ENCODE assay signal across 27 cellular contexts in genomic region chr3:70851066-70851465, GRCh38.
DNase-seq lines count a peak whose midpoint lies in the region; ATAC-seq and TF ChIP-seq lines count a peak whose summit lies in the region.
"Had no signal": no experiment of that assay in that cellular context is flagged by ENCODE, and none has a peak within 500 bp of the region (broad histone marks: within the 10 kb centered on the region; RNA-seq: fewer than 3 reads in every experiment).

No MANE protein-coding gene starts in this region.

- no peak for ATAC-seq in HG03469 (IDR thresholded peaks at IDR 0.05; ENCODE audit: unreplicated experiment)
- ATAC-seq in GM21367 (IDR thresholded peaks at IDR 0.05; ENCODE audit: unreplicated experiment) = no peak
- ATAC-seq: HCT116; naive thymus-derived CD4-positive, alpha-beta T cell; stimulated activated naive B cell treated with anti-CD40 and anti-IgM and Interleukin-4, amounts not matched to agents 10 μg/mL and 1 μg/mL and 100 μg/mL, for 72 hours; upper lobe of right lung had no signal

- no peak for TF ChIP-seq EP300 in sigmoid colon (IDR thresholded peaks at IDR 0.05)

- intact Hi-C loops in ascending aorta (cut with DNase I) = no loop called here
- intact Hi-C loops in sigmoid colon (cut with DNase I) = no loop called here

- peaks cover 0 to 28% of the 10 kb centered on the region in 2 donors for H3K4me1 ChIP-seq in ascending aorta
- H3K4me1 ChIP-seq in sigmoid colon = peaks cover 0 to 27% (median 24%) of the 10 kb centered on the region in 4 donors
- H3K4me1 ChIP-seq: Caco-2 had no signal

- DNase-seq in LNCaP clone FGC (ENCODE audit: low read depth) = peak; percentile 59
- no peak for DNase-seq in ascending aorta (ENCODE audit: low spot score in 2 of 2)
- DNase-seq in fibroblast of villous mesenchyme (ENCODE audit: low read depth) = peak; percentile 45
- no peak for DNase-seq in sigmoid colon
- DNase-seq in cerebellar cortex (ENCODE audit: low spot score) = no peak
- DNase-seq in activated effector memory CD4-positive, alpha-beta T cell treated with anti-CD3 and anti-CD28 coated beads, Interleukin-2, amount 50 U/mL, for 16 hours = no peak
- DNase-seq: activated B cell treated with CpG ODN at 0.5 μM for 24 hours; activated CD4-positive, alpha-beta T cell treated with anti-CD3 and anti-CD28 coated beads, Interleukin-2, amount 50 U/mL, for 1 hour; activated gamma-delta T cell treated with Interleukin-2 at 50 U/mL for 16 hours; activated T-cell treated with anti-CD3 and anti-CD28 coated beads, Interleukin-2, amount 50 U/mL, for 24 hours; C1 segment of cervical spinal cord; Caco-2; glutamatergic neuron; midbrain; MV-4-11; naive thymus-derived CD4-positive, alpha-beta T cell; NCI-H1436 treated with DMSO at 0.1 percent for 48 hours; NCI-H2107; NCI-H748 treated with DMSO at 0.1 percent for 48 hours; SJCRH30; small intestine; stimulated activated naive B cell treated with anti-CD40 and anti-IgM and Interleukin-4, amounts not matched to agents 10 μg/mL and 1 μg/mL and 100 μg/mL, for 72 hours; substantia nigra; upper lobe of right lung had no signal

- no peaks in the 10 kb centered on the region for H3K27me3 ChIP-seq in ascending aorta
- H3K27me3 ChIP-seq in sigmoid colon = no peaks in the 10 kb centered on the region
- H3K27me3 ChIP-seq: SJCRH30, upper lobe of right lung had no signal

- TF ChIP-seq CTCF in LNCaP clone FGC (IDR thresholded peaks at IDR 0.05; ENCODE audit: control insufficient read depth, extremely low read depth, insufficient read depth) = no peak
- TF ChIP-seq CTCF in ascending aorta (IDR thresholded peaks at IDR 0.05) = no peak
- no peak for TF ChIP-seq CTCF in fibroblast of villous mesenchyme (IDR thresholded peaks at IDR 0.05; ENCODE audit: insufficient read depth, low read depth, low read length)
- no peak for TF ChIP-seq CTCF in sigmoid colon (IDR thresholded peaks at IDR 0.05)

- H3K36me3 ChIP-seq in ascending aorta = no peaks in the 10 kb centered on the region
- no peaks in the 10 kb centered on the region for H3K36me3 ChIP-seq in sigmoid colon
- H3K36me3 ChIP-seq: SJCRH30, upper lobe of right lung had no signal

- 45 to 68% methylated on average over 1 of the region's 1 CpG for WGBS in sigmoid colon, 2 donors

- H3K9me3 ChIP-seq in ascending aorta (no peaks in the 10 kb centered on the region), sigmoid colon (no peaks in the 10 kb centered on the region)
- H3K9me3 ChIP-seq: Caco-2, SJCRH30, upper lobe of right lung had no signal

- TF ChIP-seq POLR2A in sigmoid colon (IDR thresholded peaks at IDR 0.05) = no peak

- peak overlapping the region; percentile 33 to 67 for H3K27ac ChIP-seq in ascending aorta
- H3K27ac ChIP-seq in sigmoid colon = peak overlapping the region; percentile 35 to 76 (median 64)
- H3K27ac ChIP-seq: upper lobe of right lung had no signal

- H3K4me3 ChIP-seq in LNCaP clone FGC (ENCODE audit: low read depth, low read length) (no peak overlapping the region), ascending aorta (no peak overlapping the region), fibroblast of villous mesenchyme (ENCODE audit: low read depth, low read length) (no peak overlapping the region), sigmoid colon (no peak overlapping the region)
- H3K4me3 ChIP-seq: SJCRH30, upper lobe of right lung had no signal

Comparison
In these comparisons a context has a peak if more than half of its experiments do, and no peak if none do; other contexts are left out.
1. DNase-seq: peak in LNCaP clone FGC (single experiment) and fibroblast of villous mesenchyme (single experiment); none in ascending aorta (0 of 2), sigmoid colon (single experiment), cerebellar cortex (single experiment) and activated effector memory CD4-positive, alpha-beta T cell treated with anti-CD3 and anti-CD28 coated beads, Interleukin-2, amount 50 U/mL, for 16 hours (single experiment).